ENCODE assay signal across 8 cellular contexts in the genomic region with DNA sequence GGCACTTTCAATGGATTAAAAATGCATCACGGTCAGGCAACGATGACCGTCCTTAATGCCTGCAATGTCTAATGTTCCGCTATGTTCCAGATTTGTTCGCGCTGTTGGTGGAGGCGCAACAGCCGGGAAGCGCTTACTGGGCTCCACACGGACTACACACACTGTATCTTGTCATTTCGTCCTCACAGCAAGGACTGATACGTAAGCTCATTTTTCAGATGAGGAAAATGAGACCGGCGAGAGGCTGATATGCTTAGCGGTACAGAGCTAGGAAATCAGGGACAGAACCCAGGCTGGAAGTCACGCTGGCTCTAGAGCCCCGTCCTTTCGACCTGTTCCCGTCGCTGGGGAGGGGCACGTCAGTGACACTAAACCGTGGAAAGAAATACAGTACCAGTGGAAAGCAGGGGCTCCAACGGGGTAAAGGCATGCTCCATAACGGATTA. TPM values are rescaled to one million over a fixed set of nuclear protein-coding genes. Genes with fewer than 3 reads are reported as not detected.
DNase-seq lines count a peak whose midpoint lies in the region; ATAC-seq and TF ChIP-seq lines count a peak whose summit lies in the region.

No MANE protein-coding gene starts in this region.

- peak overlapping the region; percentile 99 for H3K27ac Mint-ChIP-seq in stimulated activated naive B cell treated with anti-CD40 and anti-IgM and Interleukin-4, amounts not matched to agents 10 μg/mL and 1 μg/mL and 100 μg/mL, for 72 hours

- no peak for TF ChIP-seq POLR2A in lower leg skin (IDR thresholded peaks at IDR 0.05)

- H3K27ac ChIP-seq in ectodermal cell (ENCODE audit: insufficient read depth, low read depth, low read length, poor library complexity, severe bottlenecking): peak overlapping the region; percentile 70

- no peaks in the 10 kb centered on the region for H3K27me3 ChIP-seq in ectodermal cell (ENCODE audit: control insufficient read depth, insufficient read depth, low read length, poor library complexity, severe bottlenecking)

- peak; percentile 29 for ATAC-seq in HG02610 (IDR thresholded peaks at IDR 0.05; ENCODE audit: unreplicated experiment)
- peak; percentile 38 to 43 for ATAC-seq in stimulated activated naive B cell treated with anti-CD40 and anti-IgM and Interleukin-4, amounts not matched to agents 10 μg/mL and 1 μg/mL and 100 μg/mL, for 72 hours (replicated peaks)

- no peaks in the 10 kb centered on the region for H3K9me3 ChIP-seq in ectodermal cell (ENCODE audit: control insufficient read depth, low read length)

- H3K27me3 Mint-ChIP-seq in stimulated activated naive B cell treated with anti-CD40 and anti-IgM and Interleukin-4, amounts not matched to agents 10 μg/mL and 1 μg/mL and 100 μg/mL, for 72 hours: no peaks in the 10 kb centered on the region

- H3K4me3 ChIP-seq in ectodermal cell (ENCODE audit: insufficient read depth, low read depth, low read length): peak overlapping the region; percentile 69
- peak overlapping the region; percentile 54 for H3K4me3 ChIP-seq in lower leg skin (ENCODE audit: low read depth, poor library complexity, severe bottlenecking)

- TF ChIP-seq CTCF in lower leg skin (IDR thresholded peaks at IDR 0.05): no peak

- H3K4me1 Mint-ChIP-seq in stimulated activated naive B cell treated with anti-CD40 and anti-IgM and Interleukin-4, amounts not matched to agents 10 μg/mL and 1 μg/mL and 100 μg/mL, for 72 hours: peaks cover 12 to 31% of the 10 kb centered on the region in 2 donors

- H3K36me3 Mint-ChIP-seq in stimulated activated naive B cell treated with anti-CD40 and anti-IgM and Interleukin-4, amounts not matched to agents 10 μg/mL and 1 μg/mL and 100 μg/mL, for 72 hours: peaks cover 10 to 12% of the 10 kb centered on the region in 2 donors

- H3K9me3 Mint-ChIP-seq in stimulated activated naive B cell treated with anti-CD40 and anti-IgM and Interleukin-4, amounts not matched to agents 10 μg/mL and 1 μg/mL and 100 μg/mL, for 72 hours: peaks cover 10 to 13% of the 10 kb centered on the region in 2 donors

- no peaks in the 10 kb centered on the region for H3K4me1 ChIP-seq in ectodermal cell (ENCODE audit: control insufficient read depth, insufficient read depth, low read length)

- intact Hi-C loops in lower leg skin (cut with DNase I; ENCODE audit: low total_unique reads): no loop called here

- DNase-seq in activated T-cell treated with anti-CD3 and anti-CD28 coated beads for 1 hour (ENCODE audit: low read depth) (peak; percentile 30), NCI-H1092 (lab: John Stamatoyannopoulos, UW) (peak; percentile 63), UCSD-AML1 (lab: John Stamatoyannopoulos, UW; ENCODE audit: unreplicated experiment) (peak; percentile 24), lower leg skin (ENCODE audit: low spot score in 2 of 2) (peak; percentile 18 to 86)
- no peak for DNase-seq in activated T-cell treated with anti-CD3 and anti-CD28 coated beads, Interleukin-2, amount 50 U/mL, for 1 hour
- peak; percentile 6 for DNase-seq in stimulated activated naive B cell treated with anti-CD40 and anti-IgM and Interleukin-4, amounts not matched to agents 10 μg/mL and 1 μg/mL and 100 μg/mL, for 72 hours

- peak overlapping the region; percentile 89 to 99 for H3K4me3 Mint-ChIP-seq in stimulated activated naive B cell treated with anti-CD40 and anti-IgM and Interleukin-4, amounts not matched to agents 10 μg/mL and 1 μg/mL and 100 μg/mL, for 72 hours

- no peaks in the 10 kb centered on the region for H3K36me3 ChIP-seq in ectodermal cell (ENCODE audit: control insufficient read depth, insufficient read depth, low read length)

- WGBS in ectodermal cell, 2 experiments: 3% methylated on average over 24 of the region's 24 CpGs
- 0 to 1% methylated on average over 24 of the region's 24 CpGs for WGBS in lower leg skin, 2 donors

RNA-seq across cellular contexts. Expression of a gene that starts 0.7 kb away (rescaled TPM):
- 4.2 TPM for polyA plus RNA-seq in ectodermal cell (2013, experiment 1 of 4)
- 5.9 TPM for polyA plus RNA-seq in ectodermal cell (2013, experiment 2 of 4)
- 4.9 TPM for polyA plus RNA-seq in ectodermal cell (2013, experiment 3 of 4)
- 7.3 TPM for polyA plus RNA-seq in ectodermal cell (2013, experiment 4 of 4)
- total RNA-seq in lower leg skin: 1 to 10 TPM; 1.1 to 5.5 (median 3.3) TPM
